Comparison of ENCODE assay signal across 1 cellular context in the genomic region with DNA sequence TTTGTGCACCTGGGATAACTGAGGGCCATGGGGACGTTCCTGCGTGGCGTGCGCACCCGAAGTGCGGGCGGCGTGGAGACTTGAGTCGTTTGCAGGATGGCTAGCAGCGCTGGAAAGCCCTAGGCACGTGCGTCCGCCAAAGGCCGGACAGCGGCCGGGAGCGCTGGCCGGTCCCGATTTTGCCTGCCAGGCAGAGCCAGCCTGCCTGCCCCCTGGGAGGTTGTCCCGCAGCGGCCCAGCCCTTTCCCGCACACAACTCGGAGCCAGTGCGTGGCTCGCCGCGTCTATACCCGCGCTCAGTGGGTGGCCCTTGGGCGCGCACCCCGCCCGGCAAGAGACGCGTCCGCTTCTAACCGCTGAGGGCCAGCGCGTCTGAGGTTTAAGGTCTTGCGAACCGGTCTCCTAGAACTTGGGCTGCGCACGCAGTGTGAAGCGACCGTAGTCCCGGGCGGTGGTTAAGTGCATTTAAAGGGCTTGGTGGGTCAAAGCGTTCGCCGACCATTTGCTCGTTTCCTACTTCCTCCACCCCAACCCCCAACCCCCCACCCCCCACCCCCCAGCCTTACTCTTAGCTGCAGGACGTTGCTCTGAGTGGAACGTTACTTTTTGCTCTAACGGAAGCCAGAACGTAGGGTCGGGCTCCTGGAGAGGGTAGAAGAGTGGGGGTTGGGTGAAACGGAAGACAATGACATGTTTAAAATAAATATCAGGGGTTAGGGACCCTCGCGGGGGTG.
TF ChIP-seq lines count a peak whose summit lies in the region.

No MANE protein-coding gene starts in this region.

TF ChIP-seq in K562, 482 proteins besides CTCF, POLR2A, EP300 and RAD21 (continued from another document and continues in another):
- TF ChIP-seq ZBTB49 (CRISPR knock-in tag; IDR thresholded peaks at IDR 0.05; ENCODE audit: borderline replicate concordance) (0 out of 2 replicates have a peak, but pooled peaks have one; percentile 52), ZKSCAN1 (IDR thresholded peaks at IDR 0.05; ENCODE audit: low read depth, low read length) (0 out of 2 replicates have a peak, but pooled peaks have one; percentile 8), BRCA1 (IDR thresholded peaks at IDR 0.05) (no peak), BRCA1 (CRISPR knock-in tag; IDR thresholded peaks at IDR 0.05) (no peak), ZHX1 (conservative IDR thresholded peaks at IDR 0.05; ENCODE audit: low read length) (no peak), DNMT1 (IDR thresholded peaks at IDR 0.05) (no peak), PTTG1 (tag; IDR thresholded peaks at IDR 0.05; ENCODE audit: low read depth) (no peak), ZNF79 (CRISPR knock-in tag; IDR thresholded peaks at IDR 0.05; ENCODE audit: low read depth) (no peak), FOS (IDR thresholded peaks at IDR 0.05; ENCODE audit: extremely low read depth, insufficient read length) (no peak), RBFOX2 (IDR thresholded peaks at IDR 0.05; ENCODE audit: low read depth, low read length) (peak; percentile 89), KLF16 (IDR thresholded peaks at IDR 0.05) (no peak), RBBP5 (IDR thresholded peaks at IDR 0.05; ENCODE audit: borderline replicate concordance, insufficient read depth, low read length, poor library complexity, severe bottlenecking) (peak; percentile 74), MNT (conservative IDR thresholded peaks at IDR 0.05) (peak; percentile 45 to 80), SAP30 (IDR thresholded peaks at IDR 0.05; ENCODE audit: borderline replicate concordance, insufficient read depth, low read depth, low read length, poor library complexity, severe bottlenecking) (peak; percentile 82), SMAD3 (CRISPR knock-in tag; conservative IDR thresholded peaks at IDR 0.05) (no peak), KAT7 (CRISPR knock-in tag; IDR thresholded peaks at IDR 0.05; ENCODE audit: borderline replicate concordance) (0 out of 2 replicates have a peak, but pooled peaks have one; percentile 55), CXXC5 (CRISPR knock-in tag; IDR thresholded peaks at IDR 0.05) (peak; percentile 62), HDAC1 (IDR thresholded peaks at IDR 0.05) (peak in 1 of 2 experiments; percentile 79; a peak in 2 of 4 replicates), CBX1 (IDR thresholded peaks at IDR 0.05; ENCODE audit: low read depth) (no peak; the same call in 1 of the 2 replicates), ARNT (IDR thresholded peaks at IDR 0.05) (no peak), ZBTB7A (IDR thresholded peaks at IDR 0.05; ENCODE audit: borderline replicate concordance, control insufficient read depth, low read depth, low read length) (peak; percentile 95; the same call in 1 of the 2 replicates), ZNF146 (CRISPR knock-in tag; IDR thresholded peaks at IDR 0.05; ENCODE audit: unreplicated experiment) (no peak), NRF1 (conservative IDR thresholded peaks at IDR 0.05 in 1 of 2, IDR thresholded peaks at IDR 0.05 in 1 of 2) (peak; percentile 64 to 70), BRD4 (IDR thresholded peaks at IDR 0.05) (peak; percentile 24; the same call in 1 of the 2 replicates), CREB1 (IDR thresholded peaks at IDR 0.05) (no peak), CREB1 (CRISPR knock-in tag; IDR thresholded peaks at IDR 0.05) (no peak), ZNF668 (CRISPR knock-in tag; IDR thresholded peaks at IDR 0.05) (no peak), HDAC2 (IDR thresholded peaks at IDR 0.05) (peak; percentile 66), STAT6 (CRISPR knock-in tag; IDR thresholded peaks at IDR 0.05) (0 out of 2 replicates have a peak, but pooled peaks have one; percentile 30), ILF3 (IDR thresholded peaks at IDR 0.05; ENCODE audit: borderline replicate concordance) (no peak), USF1 (CRISPR knock-in tag; IDR thresholded peaks at IDR 0.05) (peak; percentile 46), TAF1 (IDR thresholded peaks at IDR 0.05; ENCODE audit: control insufficient read depth, extremely low read depth, insufficient read depth, low read length, severe bottlenecking) (peak; percentile 58), CHD1 (IDR thresholded peaks at IDR 0.05; ENCODE audit: low read length) (peak; percentile 86), ZNF583 (CRISPR knock-in tag; IDR thresholded peaks at IDR 0.05) (no peak), U2AF2 (optimal IDR thresholded peaks at IDR 0.05; ENCODE audit: low read depth, low read length) (no peak), RB1 (IDR thresholded peaks at IDR 0.05; ENCODE audit: low read depth) (peak; percentile 41; the same call in 1 of the 2 replicates), SIN3B (IDR thresholded peaks at IDR 0.05; ENCODE audit: low read depth) (no peak)
- TF ChIP-seq, protein P1, sequence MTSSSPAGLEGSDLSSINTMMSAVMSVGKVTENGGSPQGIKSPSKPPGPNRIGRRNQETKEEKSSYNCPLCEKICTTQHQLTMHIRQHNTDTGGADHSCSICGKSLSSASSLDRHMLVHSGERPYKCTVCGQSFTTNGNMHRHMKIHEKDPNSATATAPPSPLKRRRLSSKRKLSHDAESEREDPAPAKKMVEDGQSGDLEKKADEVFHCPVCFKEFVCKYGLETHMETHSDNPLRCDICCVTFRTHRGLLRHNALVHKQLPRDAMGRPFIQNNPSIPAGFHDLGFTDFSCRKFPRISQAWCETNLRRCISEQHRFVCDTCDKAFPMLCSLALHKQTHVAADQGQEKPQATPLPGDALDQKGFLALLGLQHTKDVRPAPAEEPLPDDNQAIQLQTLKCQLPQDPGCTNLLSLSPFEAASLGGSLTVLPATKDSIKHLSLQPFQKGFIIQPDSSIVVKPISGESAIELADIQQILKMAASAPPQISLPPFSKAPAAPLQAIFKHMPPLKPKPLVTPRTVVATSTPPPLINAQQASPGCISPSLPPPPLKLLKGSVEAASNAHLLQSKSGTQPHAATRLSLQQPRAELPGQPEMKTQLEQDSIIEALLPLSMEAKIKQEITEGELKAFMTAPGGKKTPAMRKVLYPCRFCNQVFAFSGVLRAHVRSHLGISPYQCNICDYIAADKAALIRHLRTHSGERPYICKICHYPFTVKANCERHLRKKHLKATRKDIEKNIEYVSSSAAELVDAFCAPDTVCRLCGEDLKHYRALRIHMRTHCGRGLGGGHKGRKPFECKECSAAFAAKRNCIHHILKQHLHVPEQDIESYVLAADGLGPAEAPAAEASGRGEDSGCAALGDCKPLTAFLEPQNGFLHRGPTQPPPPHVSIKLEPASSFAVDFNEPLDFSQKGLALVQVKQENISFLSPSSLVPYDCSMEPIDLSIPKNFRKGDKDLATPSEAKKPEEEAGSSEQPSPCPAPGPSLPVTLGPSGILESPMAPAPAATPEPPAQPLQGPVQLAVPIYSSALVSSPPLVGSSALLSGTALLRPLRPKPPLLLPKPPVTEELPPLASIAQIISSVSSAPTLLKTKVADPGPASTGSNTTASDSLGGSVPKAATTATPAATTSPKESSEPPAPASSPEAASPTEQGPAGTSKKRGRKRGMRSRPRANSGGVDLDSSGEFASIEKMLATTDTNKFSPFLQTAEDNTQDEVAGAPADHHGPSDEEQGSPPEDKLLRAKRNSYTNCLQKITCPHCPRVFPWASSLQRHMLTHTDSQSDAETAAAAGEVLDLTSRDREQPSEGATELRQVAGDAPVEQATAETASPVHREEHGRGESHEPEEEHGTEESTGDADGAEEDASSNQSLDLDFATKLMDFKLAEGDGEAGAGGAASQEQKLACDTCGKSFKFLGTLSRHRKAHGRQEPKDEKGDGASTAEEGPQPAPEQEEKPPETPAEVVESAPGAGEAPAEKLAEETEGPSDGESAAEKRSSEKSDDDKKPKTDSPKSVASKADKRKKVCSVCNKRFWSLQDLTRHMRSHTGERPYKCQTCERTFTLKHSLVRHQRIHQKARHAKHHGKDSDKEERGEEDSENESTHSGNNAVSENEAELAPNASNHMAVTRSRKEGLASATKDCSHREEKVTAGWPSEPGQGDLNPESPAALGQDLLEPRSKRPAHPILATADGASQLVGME (CRISPR knock-in tag; IDR thresholded peaks at IDR 0.05): no peak
- TF ChIP-seq, protein P2, sequence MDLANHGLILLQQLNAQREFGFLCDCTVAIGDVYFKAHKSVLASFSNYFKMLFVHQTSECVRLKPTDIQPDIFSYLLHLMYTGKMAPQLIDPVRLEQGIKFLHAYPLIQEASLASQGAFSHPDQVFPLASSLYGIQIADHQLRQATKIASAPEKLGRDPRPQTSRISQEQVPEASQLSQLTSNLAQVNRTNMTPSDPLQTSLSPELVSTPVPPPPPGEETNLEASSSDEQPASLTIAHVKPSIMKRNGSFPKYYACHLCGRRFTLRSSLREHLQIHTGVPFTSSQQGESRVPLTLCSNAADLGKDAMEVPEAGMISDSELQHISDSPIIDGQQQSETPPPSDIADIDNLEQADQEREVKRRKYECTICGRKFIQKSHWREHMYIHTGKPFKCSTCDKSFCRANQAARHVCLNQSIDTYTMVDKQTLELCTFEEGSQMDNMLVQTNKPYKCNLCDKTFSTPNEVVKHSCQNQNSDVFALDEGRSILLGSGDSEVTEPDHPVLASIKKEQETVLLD (IDR thresholded peaks at IDR 0.05): no peak
- TF ChIP-seq, protein P3, sequence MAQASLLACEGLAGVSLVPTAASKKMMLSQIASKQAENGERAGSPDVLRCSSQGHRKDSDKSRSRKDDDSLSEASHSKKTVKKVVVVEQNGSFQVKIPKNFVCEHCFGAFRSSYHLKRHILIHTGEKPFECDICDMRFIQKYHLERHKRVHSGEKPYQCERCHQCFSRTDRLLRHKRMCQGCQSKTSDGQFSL (CRISPR knock-in tag; IDR thresholded peaks at IDR 0.05): no peak
- TF ChIP-seq, protein P3 (tag; IDR thresholded peaks at IDR 0.05): peak in 1 of 2 experiments; percentile 61; a peak in 1 of 4 replicates
